Comparison of ENCODE assay signal across 22 cellular contexts in the genomic region with DNA sequence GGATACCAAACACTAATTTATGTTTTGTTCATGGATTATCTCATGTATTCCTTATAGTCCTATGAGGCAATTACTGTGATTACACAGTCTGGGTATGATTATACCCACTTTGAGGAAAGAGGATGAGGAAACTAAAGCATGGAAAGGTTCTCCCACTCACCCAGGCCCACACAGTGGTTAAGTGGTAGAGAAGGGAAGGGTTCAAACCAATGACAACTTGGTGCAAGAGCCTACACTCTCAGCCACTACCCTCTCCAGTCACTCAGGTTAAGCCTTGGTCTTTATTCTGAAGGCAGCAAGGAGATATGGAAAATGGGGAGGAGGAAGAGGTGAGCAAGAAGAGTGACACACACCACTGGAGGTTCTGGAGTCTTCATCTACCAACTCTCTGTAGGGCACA.
"Had no signal": no experiment of that assay in that cellular context is flagged by ENCODE, and none has a peak within 500 bp of the region (broad histone marks: within the 10 kb centered on the region; RNA-seq: fewer than 3 reads in every experiment).

No MANE protein-coding gene starts in this region.

- H3K4me3 ChIP-seq: left lung, lung, neural progenitor cell, tibial artery, uterus had no signal

- H3K4me3 Mint-ChIP-seq: activated CD8-positive, alpha-beta T cell treated with anti-CD3 and anti-CD28 coated beads, Interleukin-2, amount 10 ng/mL, durations not matched to agents 7 days and 5 days; activated naive CD4-positive, alpha-beta T cell treated with anti-CD3 and anti-CD28 coated beads for 36 hours; brain; immature natural killer cell; naive B cell; neural progenitor cell; WTC11 had no signal

- H3K9me3 ChIP-seq: left lung, tibial artery, uterus had no signal

- H3K27me3 Mint-ChIP-seq: brain, progenitor cell of endocrine pancreas had no signal

- DNase-seq: activated CD8-positive, alpha-beta T cell treated with anti-CD3 and anti-CD28 coated beads, Interleukin-2, amount 10 ng/mL, durations not matched to agents 7 days and 5 days; activated naive CD4-positive, alpha-beta T cell treated with anti-CD3 and anti-CD28 coated beads for 36 hours; activated T-cell treated with anti-CD3 and anti-CD28 coated beads, Interleukin-2, amount 50 U/mL, for 1 hour; aorta; effector CD4-positive, alpha-beta T cell; erythroblast; foreskin melanocyte; immature natural killer cell; left lung; naive B cell; retina; stimulated activated CD4-positive, alpha-beta T cell treated with anti-CD3 and anti-CD28 coated beads, Interleukin-2, amount 100 ng/mL, for 48 hours; stimulated activated naive CD4-positive, alpha-beta T cell treated with Interleukin-2 at 50 U/mL for 16 hours; T1000; tibial artery; uterus had no signal

- ATAC-seq: activated CD8-positive, alpha-beta T cell treated with anti-CD3 and anti-CD28 coated beads, Interleukin-2, amount 10 ng/mL, durations not matched to agents 7 days and 5 days; left lung; SK-N-SH treated with all-trans-retinoic acid at 6 μM for 48 hours; WTC11 had no signal

- H2AFZ ChIP-seq: neural progenitor cell had no signal

- H3K4me1 Mint-ChIP-seq: naive B cell had no signal

- H3K27ac ChIP-seq: left lung, neural progenitor cell, tibial artery, uterus had no signal

- H3K27me3 ChIP-seq: left lung, neural progenitor cell, tibial artery, uterus had no signal

- H3K27ac Mint-ChIP-seq: activated CD8-positive, alpha-beta T cell treated with anti-CD3 and anti-CD28 coated beads, Interleukin-2, amount 10 ng/mL, durations not matched to agents 7 days and 5 days; activated naive CD4-positive, alpha-beta T cell treated with anti-CD3 and anti-CD28 coated beads for 36 hours; neural progenitor cell; progenitor cell of endocrine pancreas; WTC11 had no signal

- H3K36me3 Mint-ChIP-seq: brain, immature natural killer cell, neural progenitor cell, WTC11 had no signal

- H3K4me2 ChIP-seq: neural progenitor cell had no signal

- H3K9ac ChIP-seq: neural progenitor cell had no signal

- H3K36me3 ChIP-seq: left lung, neural progenitor cell, tibial artery, uterus had no signal

- H3K9me3 Mint-ChIP-seq: activated naive CD4-positive, alpha-beta T cell treated with anti-CD3 and anti-CD28 coated beads for 36 hours; immature natural killer cell; neural progenitor cell had no signal
